23 cellular contexts compared by ENCODE assay signal in the genomic region with DNA sequence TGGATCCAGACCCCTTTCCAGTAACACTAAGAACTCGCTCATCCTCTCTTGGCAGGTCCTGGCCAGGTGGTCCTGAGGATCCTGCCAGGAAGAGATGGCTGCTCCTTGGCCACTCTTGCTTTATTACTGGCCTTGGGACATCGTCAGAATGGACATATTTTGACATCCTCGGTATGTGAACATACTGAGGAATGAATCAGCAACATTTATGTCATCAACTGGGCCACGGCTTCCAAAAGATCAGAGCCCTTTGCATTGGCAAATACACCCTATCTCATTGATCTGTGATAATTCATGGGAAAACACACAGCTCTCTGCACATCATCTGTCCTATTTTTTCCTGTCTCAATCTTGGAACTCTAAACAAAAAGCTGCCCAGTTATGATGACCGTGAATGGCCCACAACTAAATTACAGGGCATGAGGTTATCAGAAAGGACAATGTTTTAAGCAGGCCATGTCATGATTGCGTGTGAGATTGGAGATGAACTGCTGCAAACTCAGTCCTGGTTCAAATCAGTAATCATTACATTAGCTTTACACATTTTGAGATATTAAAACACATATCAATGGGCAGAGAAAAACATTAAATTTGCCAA.
"Had no signal": no experiment of that assay in that cellular context is flagged by ENCODE, and none has a peak within 500 bp of the region (broad histone marks: within the 10 kb centered on the region; RNA-seq: fewer than 3 reads in every experiment).

No MANE protein-coding gene starts in this region.

- DNase-seq: effector memory CD4-positive, alpha-beta T cell; foreskin fibroblast; glutamatergic neuron; islet precursor cell; left lung; lower lobe of right lung; mesenchymal stem cell; midbrain; nucleus accumbens; ovary; sigmoid colon; small intestine; stimulated activated CD4-positive, alpha-beta T cell treated with anti-CD3 and anti-CD28 coated beads, Interleukin-12 subunit alpha, Interleukin-12 subunit beta, amount 100 ng/mL, for 4 hours; stimulated activated naive CD4-positive, alpha-beta T cell; stomach; substantia nigra; transverse colon had no signal

- H3K27ac Mint-ChIP-seq: natural killer cell treated with Interleukin-12 subunit alpha and Interleukin-12 subunit beta and Interleukin-15 and Interleukin-18, amount 100 ng/mL, for 72 hours; neural progenitor cell had no signal

- H3K4me3 ChIP-seq: gastroesophageal sphincter, left lung, lower lobe of right lung, neural progenitor cell, ovary, right atrium auricular region, sigmoid colon, stomach, thoracic aorta, transverse colon had no signal

- H3K36me3 ChIP-seq: gastroesophageal sphincter, left lung, lower lobe of right lung, neural progenitor cell, ovary, right atrium auricular region, sigmoid colon, stomach, thoracic aorta, transverse colon had no signal

- H3K4me1 ChIP-seq: gastroesophageal sphincter, left lung, lower lobe of right lung, neural progenitor cell, right atrium auricular region, sigmoid colon, stomach, transverse colon had no signal

- ATAC-seq: esophagus mucosa; gastroesophageal sphincter; left lung; lower lobe of right lung; natural killer cell treated with Interleukin-12 subunit alpha and Interleukin-12 subunit beta and Interleukin-15 and Interleukin-18, amount 100 ng/mL, for 72 hours had no signal

- H3K9me3 ChIP-seq: gastroesophageal sphincter, lower lobe of right lung, ovary, right atrium auricular region, stomach, thoracic aorta, transverse colon had no signal

- H3K9ac ChIP-seq: neural progenitor cell had no signal

- H3K27me3 ChIP-seq: left lung, neural progenitor cell, ovary, right atrium auricular region, sigmoid colon, stomach, transverse colon had no signal

- H3K27ac ChIP-seq: gastroesophageal sphincter, left lung, lower lobe of right lung, neural progenitor cell, ovary, right atrium auricular region, sigmoid colon, stomach, transverse colon had no signal

- H3K4me3 Mint-ChIP-seq: natural killer cell treated with Interleukin-12 subunit alpha and Interleukin-12 subunit beta and Interleukin-15 and Interleukin-18, amount 100 ng/mL, for 72 hours; neural progenitor cell had no signal

- H3K36me3 Mint-ChIP-seq: natural killer cell treated with Interleukin-12 subunit alpha and Interleukin-12 subunit beta and Interleukin-15 and Interleukin-18, amount 100 ng/mL, for 72 hours; neural progenitor cell had no signal

- H3K27me3 Mint-ChIP-seq: natural killer cell treated with Interleukin-12 subunit alpha and Interleukin-12 subunit beta and Interleukin-15 and Interleukin-18, amount 100 ng/mL, for 72 hours had no signal

- H3K4me2 ChIP-seq: neural progenitor cell had no signal

- H3K4me1 Mint-ChIP-seq: neural progenitor cell had no signal
